In the genomic region with DNA sequence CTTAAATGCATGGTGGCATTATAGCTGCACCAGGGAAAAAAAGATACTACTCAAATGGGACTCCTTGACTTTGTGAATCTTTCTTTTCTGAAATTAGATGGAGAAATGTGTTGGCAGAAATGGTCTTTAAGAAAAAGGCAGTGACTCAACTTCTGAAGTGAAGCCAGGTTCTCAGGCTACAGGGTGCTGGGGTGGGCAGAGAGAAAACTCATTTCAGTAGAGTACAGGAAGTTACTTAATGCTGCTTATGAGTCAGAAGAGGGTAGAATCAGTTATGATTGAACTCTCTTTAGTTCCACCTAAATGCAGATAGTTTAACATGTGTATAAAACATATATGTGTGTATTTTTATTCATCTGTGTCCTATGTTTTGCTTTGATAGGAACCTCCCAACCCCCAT, we compare ENCODE assay signal across 8 cellular contexts.
DNase-seq lines count a peak whose midpoint lies in the region; ATAC-seq and TF ChIP-seq lines count a peak whose summit lies in the region.

No MANE protein-coding gene starts in this region.

- ATAC-seq in GM21381 (IDR thresholded peaks at IDR 0.05; ENCODE audit: unreplicated experiment) (peak; percentile 98), HG03565 (IDR thresholded peaks at IDR 0.05; ENCODE audit: unreplicated experiment) (peak; percentile 98)

- H3K27ac Mint-ChIP-seq in CD8-positive, alpha-beta memory T cell: peak overlapping the region; percentile 78 to 99 (median 94)

- DNase-seq in CD8-positive, alpha-beta memory T cell: peak in 3 of 5 donors; percentile 10 to 71 (median 34)
- DNase-seq in activated CD8-positive, alpha-beta memory T cell treated with anti-CD3 and anti-CD28 coated beads, Interleukin-2, amount 50 U/mL, for 4 hours: peak; percentile 51
- DNase-seq in hepatocyte (ENCODE audit: low spot score) (peak; percentile 42), cerebellar cortex (ENCODE audit: low spot score) (no peak), NCI-H2227 treated with DMSO at 0.1 percent for 48 hours (lab: John Stamatoyannopoulos, UW) (no peak), NCI-H1417 (lab: John Stamatoyannopoulos, UW) (no peak)

- peak overlapping the region; percentile 8 to 80 (median 73) for H3K4me3 Mint-ChIP-seq in CD8-positive, alpha-beta memory T cell

- no peaks in the 10 kb centered on the region for H3K27me3 ChIP-seq in CD8-positive, alpha-beta memory T cell (ENCODE audit: insufficient read depth, low read length, poor library complexity, severe bottlenecking)
- H3K27me3 ChIP-seq in hepatocyte: no peaks in the 10 kb centered on the region

- H3K9me3 ChIP-seq in CD8-positive, alpha-beta memory T cell (ENCODE audit: low read length): no peaks in the 10 kb centered on the region
- H3K9me3 ChIP-seq in hepatocyte (ENCODE audit: low read depth): no peaks in the 10 kb centered on the region

- H2AFZ ChIP-seq in hepatocyte: no peak overlapping the region

- H3K27me3 Mint-ChIP-seq in CD8-positive, alpha-beta memory T cell: no peaks in the 10 kb centered on the region

- no peak overlapping the region for H3K4me2 ChIP-seq in hepatocyte

- no peak overlapping the region for H3K27ac ChIP-seq in CD8-positive, alpha-beta memory T cell (ENCODE audit: low read depth, low read length)
- no peak overlapping the region for H3K27ac ChIP-seq in hepatocyte

- CTCF ChIA-PET in CD8-positive, alpha-beta memory T cell (lab: Charles Lee): interaction anchor here (10.2 kb wide), 1 partner anchor 65 kb away, joined by 78 read pairs; no protein-coding TSS in a partner anchor

- H3K9me2 ChIP-seq in hepatocyte (replicated peaks; ENCODE audit: insufficient read depth): no peaks in the 10 kb centered on the region

- POLR2A ChIA-PET in CD8-positive, alpha-beta memory T cell (lab: Charles Lee): no interaction called here

- no peaks in the 10 kb centered on the region for H4K20me1 ChIP-seq in hepatocyte (ENCODE audit: insufficient read depth, poor library complexity, severe bottlenecking)

- no peaks in the 10 kb centered on the region for H3K9me3 Mint-ChIP-seq in CD8-positive, alpha-beta memory T cell

- no peak for TF ChIP-seq CTCF in hepatocyte (IDR thresholded peaks at IDR 0.05; ENCODE audit: poor library complexity)

- no peaks in the 10 kb centered on the region for H3K36me3 ChIP-seq in CD8-positive, alpha-beta memory T cell (ENCODE audit: insufficient read depth, low read length)
- H3K36me3 ChIP-seq in hepatocyte (replicated peaks; ENCODE audit: insufficient read depth, low read depth): no peaks in the 10 kb centered on the region

- peaks cover 50% of the 10 kb centered on the region for H3K4me1 ChIP-seq in CD8-positive, alpha-beta memory T cell (ENCODE audit: insufficient read depth, low read length)
- no peaks in the 10 kb centered on the region for H3K4me1 ChIP-seq in hepatocyte (ENCODE audit: insufficient read depth)

- peaks cover 45 to 65% (median 64%) of the 10 kb centered on the region in 3 donors for H3K4me1 Mint-ChIP-seq in CD8-positive, alpha-beta memory T cell

- peaks cover 0 to 4% (median 0%) of the 10 kb centered on the region in 3 donors for H3K36me3 Mint-ChIP-seq in CD8-positive, alpha-beta memory T cell

- H3K79me2 ChIP-seq in hepatocyte: no peaks in the 10 kb centered on the region

- no peak overlapping the region for H3K4me3 ChIP-seq in CD8-positive, alpha-beta memory T cell (ENCODE audit: low read length)
- H3K4me3 ChIP-seq in hepatocyte: no peak overlapping the region

Comparison
In these comparisons a context has a peak if more than half of its experiments do, and no peak if none do; other contexts are left out.
1. DNase-seq: peak in CD8-positive, alpha-beta memory T cell (3 of 5), activated CD8-positive, alpha-beta memory T cell treated with anti-CD3 and anti-CD28 coated beads, Interleukin-2, amount 50 U/mL, for 4 hours (single experiment) and hepatocyte (single experiment); none in cerebellar cortex (single experiment), NCI-H2227 treated with DMSO at 0.1 percent for 48 hours (single experiment) and NCI-H1417 (0 of 3).